In the genomic region with DNA sequence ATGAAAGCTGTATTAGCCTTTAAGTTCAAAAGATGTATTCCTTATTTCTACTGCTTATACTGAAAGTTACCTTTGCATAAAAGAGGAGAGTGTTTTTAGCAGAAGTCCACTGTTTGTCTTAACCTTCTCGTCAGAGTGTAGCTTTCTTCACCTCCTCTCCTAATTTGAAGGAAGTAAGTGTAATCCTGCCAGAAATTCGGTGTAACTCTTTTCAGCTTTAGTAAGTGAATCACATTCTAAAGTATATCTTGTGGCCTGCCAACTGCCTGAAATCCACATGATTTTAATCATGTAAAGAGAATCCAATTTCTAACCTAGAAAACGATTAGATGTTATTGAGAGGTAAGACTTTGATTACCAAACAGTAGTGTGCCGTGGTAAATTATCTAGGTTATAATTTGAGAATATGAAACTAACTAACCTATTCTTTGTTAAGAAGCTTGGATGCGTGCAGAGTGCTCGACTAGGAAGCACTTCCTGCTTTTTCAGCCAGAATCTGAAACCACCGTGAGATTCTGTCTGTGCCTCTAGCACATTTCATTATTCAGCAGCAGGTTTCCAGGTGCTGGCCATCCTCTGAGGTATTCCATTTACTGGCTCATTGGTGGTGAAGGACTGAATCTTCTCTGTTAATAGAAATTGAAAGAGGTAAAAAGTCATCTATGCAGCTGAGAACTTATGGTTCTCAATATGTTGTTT, we compare ENCODE assay signal across 9 cellular contexts. TPM values are rescaled to one million over a fixed set of nuclear protein-coding genes. Genes with fewer than 3 reads are reported as not detected.
DNase-seq lines count a peak whose midpoint lies in the region; ATAC-seq lines count a peak whose summit lies in the region.
"Had no signal": no experiment of that assay in that cellular context is flagged by ENCODE, and none has a peak within 500 bp of the region (broad histone marks: within the 10 kb centered on the region; RNA-seq: fewer than 3 reads in every experiment).

No MANE protein-coding gene starts in this region.

- POLR2A ChIA-PET in activated CD4-positive, alpha-beta T cell treated with anti-CD3 and anti-CD28 coated beads, Interleukin-2, amount 10 ng/mL, durations not matched to agents 7 days and 5 days (lab: Charles Lee), result no interaction called here

- H3K27ac ChIP-seq in skin epidermis, result peak overlapping the region in 13 of 21 experiments; percentile 2 to 72 (median 34)

- DNase-seq in activated CD4-positive, alpha-beta T cell treated with anti-CD3 and anti-CD28 coated beads, Interleukin-2, amount 10 ng/mL, durations not matched to agents 7 days and 5 days, result peak; percentile 35
- no peak for DNase-seq in activated CD4-positive, alpha-beta T cell treated with anti-CD3 and anti-CD28 coated beads, Interleukin-2, amount 50 U/mL, for 1 hour
- DNase-seq in activated naive CD8-positive, alpha-beta T cell treated with anti-CD3 and anti-CD28 coated beads for 36 hours, result no peak
- no peak for DNase-seq in stimulated activated CD4-positive, alpha-beta T cell treated with anti-CD3 and anti-CD28 coated beads, Interleukin-4, amount 100 ng/mL, for 1 hour
- no peak for DNase-seq in D341Med (ENCODE audit: low spot score)

- peak overlapping the region; percentile 81 for H3K27ac Mint-ChIP-seq in activated CD4-positive, alpha-beta T cell treated with anti-CD3 and anti-CD28 coated beads, Interleukin-2, amount 10 ng/mL, durations not matched to agents 7 days and 5 days
- H3K27ac Mint-ChIP-seq in activated naive CD8-positive, alpha-beta T cell treated with anti-CD3 and anti-CD28 coated beads for 36 hours, result peak overlapping the region; percentile 16
- H3K27ac Mint-ChIP-seq: dendritic cell treated with granulocyte-macrophage colony-stimulating factor and Interleukin-4, amounts not matched to agents 40 ng/mL and 50 ng/mL, for 4 days had no signal

- CTCF ChIA-PET in activated CD4-positive, alpha-beta T cell treated with anti-CD3 and anti-CD28 coated beads, Interleukin-2, amount 10 ng/mL, durations not matched to agents 7 days and 5 days (lab: Charles Lee), result interaction anchor here (0.5 to 1.6 kb wide), 4 partner anchors 10 to 1570 kb away, joined by 3 to 10 read pairs (median 4); no protein-coding TSS in a partner anchor

- H3K9me3 Mint-ChIP-seq in activated CD4-positive, alpha-beta T cell treated with anti-CD3 and anti-CD28 coated beads, Interleukin-2, amount 10 ng/mL, durations not matched to agents 7 days and 5 days, result no peaks in the 10 kb centered on the region
- H3K9me3 Mint-ChIP-seq in activated naive CD8-positive, alpha-beta T cell treated with anti-CD3 and anti-CD28 coated beads for 36 hours, result no peaks in the 10 kb centered on the region
- H3K9me3 Mint-ChIP-seq: dendritic cell treated with granulocyte-macrophage colony-stimulating factor and Interleukin-4, amounts not matched to agents 40 ng/mL and 50 ng/mL, for 4 days had no signal

- peaks cover 37% of the 10 kb centered on the region for H3K4me1 Mint-ChIP-seq in activated CD4-positive, alpha-beta T cell treated with anti-CD3 and anti-CD28 coated beads, Interleukin-2, amount 10 ng/mL, durations not matched to agents 7 days and 5 days
- peaks cover 25% of the 10 kb centered on the region for H3K4me1 Mint-ChIP-seq in activated naive CD8-positive, alpha-beta T cell treated with anti-CD3 and anti-CD28 coated beads for 36 hours

- H3K36me3 Mint-ChIP-seq in activated CD4-positive, alpha-beta T cell treated with anti-CD3 and anti-CD28 coated beads, Interleukin-2, amount 10 ng/mL, durations not matched to agents 7 days and 5 days (ENCODE audit: low read depth), result peaks cover 61% of the 10 kb centered on the region
- peaks cover 23% of the 10 kb centered on the region for H3K36me3 Mint-ChIP-seq in activated naive CD8-positive, alpha-beta T cell treated with anti-CD3 and anti-CD28 coated beads for 36 hours

- H3K27me3 Mint-ChIP-seq in activated CD4-positive, alpha-beta T cell treated with anti-CD3 and anti-CD28 coated beads, Interleukin-2, amount 10 ng/mL, durations not matched to agents 7 days and 5 days, result no peaks in the 10 kb centered on the region
- H3K27me3 Mint-ChIP-seq in activated naive CD8-positive, alpha-beta T cell treated with anti-CD3 and anti-CD28 coated beads for 36 hours, result no peaks in the 10 kb centered on the region
- H3K27me3 Mint-ChIP-seq: dendritic cell treated with granulocyte-macrophage colony-stimulating factor and Interleukin-4, amounts not matched to agents 40 ng/mL and 50 ng/mL, for 4 days had no signal

- H3K4me3 Mint-ChIP-seq in activated CD4-positive, alpha-beta T cell treated with anti-CD3 and anti-CD28 coated beads, Interleukin-2, amount 10 ng/mL, durations not matched to agents 7 days and 5 days, result peak overlapping the region; percentile 35
- peak overlapping the region; percentile 0 for H3K4me3 Mint-ChIP-seq in activated naive CD8-positive, alpha-beta T cell treated with anti-CD3 and anti-CD28 coated beads for 36 hours
- H3K4me3 Mint-ChIP-seq: dendritic cell treated with granulocyte-macrophage colony-stimulating factor and Interleukin-4, amounts not matched to agents 40 ng/mL and 50 ng/mL, for 4 days had no signal

- peak; percentile 43 for ATAC-seq in HG03354 (IDR thresholded peaks at IDR 0.05; ENCODE audit: poor library complexity, severe bottlenecking, unreplicated experiment)
- ATAC-seq in HG03457 (IDR thresholded peaks at IDR 0.05; ENCODE audit: unreplicated experiment), result no peak

- no peak overlapping the region for H3K4me3 ChIP-seq in skin epidermis

RNA-seq across cellular contexts. Expression of a gene that starts 7.5 kb away (rescaled TPM):
- total RNA-seq in activated CD4-positive, alpha-beta T cell treated with anti-CD3 and anti-CD28 coated beads, Interleukin-2, amount 10 ng/mL, durations not matched to agents 7 days and 5 days, result 10 to 100 TPM; 32.6 to 38.5 TPM
- 10 to 100 TPM; 20.2 to 20.6 TPM for total RNA-seq in activated naive CD8-positive, alpha-beta T cell treated with anti-CD3 and anti-CD28 coated beads for 36 hours
